ENCODE assay signal across 8 cellular contexts in the genomic region with DNA sequence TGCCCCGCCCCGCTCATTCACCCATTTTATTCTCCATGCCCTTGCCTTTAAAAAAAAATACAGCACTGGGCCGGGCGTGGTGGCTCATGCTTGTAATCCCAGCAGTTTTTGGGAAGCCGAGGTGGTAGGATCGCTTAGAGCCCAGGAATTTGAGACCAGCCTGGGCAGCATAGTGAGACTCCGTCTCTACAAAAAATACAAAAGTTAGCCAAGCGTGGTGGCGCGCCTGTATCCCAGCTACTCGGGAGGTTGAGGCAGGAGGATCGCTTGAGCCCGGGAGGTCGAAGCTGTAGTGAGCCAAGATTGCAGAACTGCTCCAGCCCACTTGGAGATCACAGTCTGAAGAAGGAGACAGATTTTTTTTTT. TPM values are rescaled to one million over a fixed set of nuclear protein-coding genes. Genes with fewer than 3 reads are reported as not detected.
DNase-seq lines count a peak whose midpoint lies in the region; ATAC-seq and TF ChIP-seq lines count a peak whose summit lies in the region.

No MANE protein-coding gene starts in this region.

- H2AFZ ChIP-seq in SU-DHL-6 (ENCODE audit: low read depth, low read length, severe bottlenecking) (peak overlapping the region; percentile 67), fibroblast of lung (ENCODE audit: low read length) (peak overlapping the region; percentile 83)

- intact Hi-C loops in CD8-positive, alpha-beta T cell (cut with DNase I, micrococcal nuclease): no loop called here

- H3K27ac Mint-ChIP-seq in CD8-positive, alpha-beta T cell: no peak overlapping the region

- no peak for ATAC-seq in CD8-positive, alpha-beta T cell
- ATAC-seq in GM18502 (IDR thresholded peaks at IDR 0.05; ENCODE audit: poor library complexity, unreplicated experiment): no peak
- ATAC-seq in HG02981 (IDR thresholded peaks at IDR 0.05; ENCODE audit: unreplicated experiment): no peak

- CTCF ChIA-PET in CD8-positive, alpha-beta T cell (lab: Charles Lee): interaction anchor here (0.7 to 1.0 kb wide), 2 partner anchors 14 to 841 kb away, joined by 3 read pairs; no protein-coding TSS in a partner anchor

- H3K9me3 Mint-ChIP-seq in CD8-positive, alpha-beta T cell: no peaks in the 10 kb centered on the region

- no peaks in the 10 kb centered on the region for H3K9me3 ChIP-seq in CD8-positive, alpha-beta T cell (ENCODE audit: low read length)
- H3K9me3 ChIP-seq in SU-DHL-6 (ENCODE audit: insufficient read depth, low read length) (no peaks in the 10 kb centered on the region), fibroblast of lung (ENCODE audit: control insufficient read depth, insufficient read depth, low read depth, low read length) (no peaks in the 10 kb centered on the region)

- H3K4me3 Mint-ChIP-seq in CD8-positive, alpha-beta T cell: peak overlapping the region; percentile 94

- no peaks in the 10 kb centered on the region for H3K9me2 ChIP-seq in SU-DHL-6 (replicated peaks; ENCODE audit: insufficient read depth, low read length)

- no peaks in the 10 kb centered on the region for H3K36me3 ChIP-seq in CD8-positive, alpha-beta T cell (ENCODE audit: insufficient read depth, low read length)
- H3K36me3 ChIP-seq in SU-DHL-6 (ENCODE audit: low read length): no peaks in the 10 kb centered on the region
- no peaks in the 10 kb centered on the region for H3K36me3 ChIP-seq in fibroblast of lung (ENCODE audit: control insufficient read depth, insufficient read depth, low read length)

- H3K79me2 ChIP-seq in SU-DHL-6 (ENCODE audit: insufficient read depth, low read length): no peaks in the 10 kb centered on the region
- H3K79me2 ChIP-seq in fibroblast of lung (ENCODE audit: control insufficient read depth, insufficient read depth, low read length): no peaks in the 10 kb centered on the region

- no peaks in the 10 kb centered on the region for H3K27me3 ChIP-seq in CD8-positive, alpha-beta T cell (ENCODE audit: insufficient read depth, low read length)
- H3K27me3 ChIP-seq in SU-DHL-6 (ENCODE audit: low read length) (no peaks in the 10 kb centered on the region), fibroblast of lung (ENCODE audit: control insufficient read depth, insufficient read depth, low read length) (no peaks in the 10 kb centered on the region)

- no peak for TF ChIP-seq CTCF in CD8-positive, alpha-beta T cell (IDR thresholded peaks at IDR 0.05)
- TF ChIP-seq CTCF in SU-DHL-6 (IDR thresholded peaks at IDR 0.05; ENCODE audit: insufficient read depth, low read length, poor library complexity, severe bottlenecking) (no peak), fibroblast of lung (conservative IDR thresholded peaks at IDR 0.05 in 1 of 2, IDR thresholded peaks at IDR 0.05 in 1 of 2; ENCODE audit: low read depth in 1 of 2, low read length in 2 of 2) (no peak), retinal pigment epithelial cell (conservative IDR thresholded peaks at IDR 0.05; ENCODE audit: low read depth, low read length) (no peak), GM13976 (IDR thresholded peaks at IDR 0.05; ENCODE audit: borderline replicate concordance, control extremely low read depth, extremely low read depth, insufficient read depth, missing control alignments) (no peak)

- peaks cover 5% of the 10 kb centered on the region for H3K4me1 ChIP-seq in CD8-positive, alpha-beta T cell (ENCODE audit: insufficient read depth, low read length)
- H3K4me1 ChIP-seq in fibroblast of lung (ENCODE audit: control insufficient read depth, extremely low read depth, insufficient read depth, low read length): no peaks in the 10 kb centered on the region

- H3K27ac ChIP-seq in CD8-positive, alpha-beta T cell (ENCODE audit: low read depth, low read length): no peak overlapping the region
- H3K27ac ChIP-seq in SU-DHL-6 (ENCODE audit: low read depth, low read length) (no peak overlapping the region), fibroblast of lung (ENCODE audit: insufficient read depth, low read length) (no peak overlapping the region)

- peaks cover 5% of the 10 kb centered on the region for H3K4me1 Mint-ChIP-seq in CD8-positive, alpha-beta T cell (ENCODE audit: low read depth)

- no peaks in the 10 kb centered on the region for H3F3A ChIP-seq in SU-DHL-6 (ENCODE audit: insufficient read depth)

- H3K4me3 ChIP-seq in CD8-positive, alpha-beta T cell (ENCODE audit: low read depth, low read length): peak overlapping the region; percentile 81
- H3K4me3 ChIP-seq in SU-DHL-6 (ENCODE audit: insufficient read depth, low read length, poor library complexity, severe bottlenecking): peak overlapping the region; percentile 25
- H3K4me3 ChIP-seq in fibroblast of lung (replicated peaks in 1 of 4; ENCODE audit: control extremely low read depth in 1 of 4, insufficient read depth in 1 of 4, low read depth in 3 of 4, low read length in 4 of 4): peak overlapping the region in 2 of 4 experiments; percentile 76
- peak overlapping the region; percentile 36 for H3K4me3 ChIP-seq in retinal pigment epithelial cell (ENCODE audit: low read length)

- peak overlapping the region; percentile 45 for H3K4me2 ChIP-seq in SU-DHL-6 (ENCODE audit: low read depth, low read length, poor library complexity, severe bottlenecking)
- peak overlapping the region; percentile 48 for H3K4me2 ChIP-seq in fibroblast of lung (ENCODE audit: extremely low read depth, insufficient read depth, low read length)

- peaks cover 2% of the 10 kb centered on the region for H3K36me3 Mint-ChIP-seq in CD8-positive, alpha-beta T cell

- H3K9ac ChIP-seq in SU-DHL-6 (ENCODE audit: low read length) (no peak overlapping the region), fibroblast of lung (ENCODE audit: insufficient read depth, low read length) (no peak overlapping the region)

- in situ Hi-C loops in GM13976 (cut with MboI; ENCODE audit: low sequenced_read_pairs, unreplicated experiment): no loop called here

- DNase-seq in CD8-positive, alpha-beta T cell: no peak
- DNase-seq in fibroblast of lung (ENCODE audit: low read depth in 2 of 2): no peak
- DNase-seq in retinal pigment epithelial cell (ENCODE audit: low read depth): no peak
- DNase-seq in GM13976 (ENCODE audit: low spot score): no peak
- no peak for DNase-seq in NCI-H2081 treated with DMSO at 0.1 percent for 48 hours (lab: John Stamatoyannopoulos, UW)

- H4K20me1 ChIP-seq in SU-DHL-6 (ENCODE audit: low read depth, low read length) (no peaks in the 10 kb centered on the region), fibroblast of lung (ENCODE audit: control insufficient read depth, extremely low read depth, insufficient read depth, low read length) (no peaks in the 10 kb centered on the region)

- peaks cover 4% of the 10 kb centered on the region for H3K27me3 Mint-ChIP-seq in CD8-positive, alpha-beta T cell (ENCODE audit: low read depth)

- POLR2A ChIA-PET in CD8-positive, alpha-beta T cell (lab: Charles Lee): no interaction called here

RNA-seq across cellular contexts. Expression of a gene that starts 0.4 kb away (rescaled TPM):
- total RNA-seq in CD8-positive, alpha-beta T cell: not detected
- 0.77 and 0.83 TPM in 2 replicates for total RNA-seq in fibroblast of lung
- 0.24 and 0.28 TPM in 2 replicates for polyA plus RNA-seq in fibroblast of lung
- 0.29 and 0.35 TPM in 2 replicates for polyA plus RNA-seq in fibroblast of lung (2012)
- polyA minus RNA-seq in fibroblast of lung (ENCODE audit: low replicate concordance): 0.26 and 1.5 TPM in 2 replicates
